In genomic region chr3:122011396-122011795, GRCh38 we compare ENCODE assay signal across 37 cellular contexts. TPM values are rescaled to one million over a fixed set of nuclear protein-coding genes. Genes with fewer than 3 reads are reported as not detected.
"Had no signal": no experiment of that assay in that cellular context is flagged by ENCODE, and none has a peak within 500 bp of the region (broad histone marks: within the 10 kb centered on the region; RNA-seq: fewer than 3 reads in every experiment).

No MANE protein-coding gene starts in this region.

- H3K27ac ChIP-seq: heart left ventricle, pancreas, psoas muscle, stomach, tibial artery, upper lobe of right lung, WERI-Rb-1 had no signal

- H3K9me3 Mint-ChIP-seq: activated T-cell treated with anti-CD3 and anti-CD28 coated beads, Interleukin-2, amount 50 U/mL, for 24 hours; activated T-helper 17 cell treated with anti-CD3 and anti-CD28 coated beads, Interleukin-2, amount 50 U/mL, for 72 hours; immature natural killer cell; nephron progenitor cell had no signal

- DNase-seq: activated CD4-positive, alpha-beta T cell treated with anti-CD3 and anti-CD28 coated beads for 1 hour; activated CD8-positive, alpha-beta memory T cell treated with anti-CD3 and anti-CD28 coated beads, Interleukin-2, amount 50 U/mL, for 48 hours; activated gamma-delta T cell treated with Interleukin-2 at 50 U/mL for 16 hours; activated naive CD4-positive, alpha-beta T cell treated with anti-CD3 and anti-CD28 coated beads, Interleukin-2, amount 50 U/mL, for 16 hours; activated T-cell treated with anti-CD3 and anti-CD28 coated beads, Interleukin-2, amount 50 U/mL, for 24 hours; amniotic stem cell; caudate nucleus; cortex of kidney; effector memory CD8-positive, alpha-beta T cell; foreskin fibroblast; heart left ventricle; hypothalamus; immature natural killer cell; kidney; left colon; mammary epithelial cell; naive B cell; nephron progenitor cell; nucleus accumbens; pancreas; psoas muscle; stimulated activated CD4-positive, alpha-beta T cell treated with anti-CD3 and anti-CD28 coated beads, Interleukin-1b, Interleukin-23, amount 100 ng/mL, for 48 hours; stimulated activated CD4-positive, alpha-beta T cell treated with anti-CD3 and anti-CD28 coated beads, Interleukin-4, amount 100 ng/mL, for 4 hours; stimulated activated CD8-positive, alpha-beta memory T cell treated with anti-CD3 and anti-CD28 coated beads, Interleukin-4, amount 100 ng/mL, for 48 hours; stimulated activated naive B cell treated with anti-CD40 and anti-IgM and Interleukin-4, amounts not matched to agents 10 μg/mL and 1 μg/mL and 100 μg/mL, for 72 hours; stomach; T-helper 9 cell; tibial artery; upper lobe of right lung; WERI-Rb-1 had no signal

- H3K27me3 Mint-ChIP-seq: naive B cell; stimulated activated naive B cell treated with anti-CD40 and anti-IgM and Interleukin-4, amounts not matched to agents 10 μg/mL and 1 μg/mL and 100 μg/mL, for 72 hours had no signal

- ATAC-seq: activated T-helper 17 cell treated with anti-CD3 and anti-CD28 coated beads, Interleukin-2, amount 50 U/mL, for 72 hours; effector memory CD8-positive, alpha-beta T cell; heart left ventricle; left colon; pancreas; psoas muscle; stimulated activated naive B cell treated with anti-CD40 and anti-IgM and Interleukin-4, amounts not matched to agents 10 μg/mL and 1 μg/mL and 100 μg/mL, for 72 hours; upper lobe of right lung had no signal

- H3K36me3 ChIP-seq: heart left ventricle, pancreas, stomach, tibial artery, upper lobe of right lung, WERI-Rb-1 had no signal

- H3K9me3 ChIP-seq: heart left ventricle, pancreas, psoas muscle, stomach, tibial artery, upper lobe of right lung had no signal

- H3K36me3 Mint-ChIP-seq: immature natural killer cell, mesothelial cell of epicardium, naive B cell had no signal

- H3K4me1 ChIP-seq: heart left ventricle, psoas muscle, tibial artery, upper lobe of right lung had no signal

- H3K4me2 ChIP-seq: smooth muscle cell had no signal

- H3K27me3 ChIP-seq: pancreas, tibial artery, upper lobe of right lung had no signal

- H3K27ac Mint-ChIP-seq: activated T-cell treated with anti-CD3 and anti-CD28 coated beads, Interleukin-2, amount 50 U/mL, for 24 hours; activated T-helper 17 cell treated with anti-CD3 and anti-CD28 coated beads, Interleukin-2, amount 50 U/mL, for 72 hours; effector memory CD8-positive, alpha-beta T cell; immature natural killer cell; mesothelial cell of epicardium; nephron progenitor cell; stimulated activated naive B cell treated with anti-CD40 and anti-IgM and Interleukin-4, amounts not matched to agents 10 μg/mL and 1 μg/mL and 100 μg/mL, for 72 hours had no signal

- H3K4me1 Mint-ChIP-seq: immature natural killer cell, mesothelial cell of epicardium, nephron progenitor cell had no signal

- H3K4me3 Mint-ChIP-seq: activated T-cell treated with anti-CD3 and anti-CD28 coated beads, Interleukin-2, amount 50 U/mL, for 24 hours; activated T-helper 17 cell treated with anti-CD3 and anti-CD28 coated beads, Interleukin-2, amount 50 U/mL, for 72 hours; effector memory CD8-positive, alpha-beta T cell; immature natural killer cell; mesothelial cell of epicardium; naive B cell; nephron progenitor cell; stimulated activated naive B cell treated with anti-CD40 and anti-IgM and Interleukin-4, amounts not matched to agents 10 μg/mL and 1 μg/mL and 100 μg/mL, for 72 hours had no signal

- H3K4me3 ChIP-seq: heart left ventricle, pancreas, psoas muscle, smooth muscle cell, stomach, tibial artery, upper lobe of right lung had no signal

RNA-seq across cellular contexts. Expression of gene ILDR1, which starts 10.7 kb away (rescaled TPM):
- total RNA-seq: activated CD8-positive, alpha-beta memory T cell treated with anti-CD3 and anti-CD28 coated beads for 36 hours; astrocyte; chondrocyte; endothelial cell of umbilical vein; psoas muscle had no signal
- polyA plus RNA-seq: endothelial cell of umbilical vein, heart left ventricle, immature natural killer cell, psoas muscle, smooth muscle cell had no signal

RNA-seq across cellular contexts. Expression of gene CD86, which starts 43.8 kb away (rescaled TPM):
- total RNA-seq: astrocyte, chondrocyte, endothelial cell of umbilical vein, smooth muscle cell had no signal
- polyA plus RNA-seq: endothelial cell of umbilical vein, smooth muscle cell had no signal
